Comparison of ENCODE assay signal across 8 cellular contexts in the genomic region with DNA sequence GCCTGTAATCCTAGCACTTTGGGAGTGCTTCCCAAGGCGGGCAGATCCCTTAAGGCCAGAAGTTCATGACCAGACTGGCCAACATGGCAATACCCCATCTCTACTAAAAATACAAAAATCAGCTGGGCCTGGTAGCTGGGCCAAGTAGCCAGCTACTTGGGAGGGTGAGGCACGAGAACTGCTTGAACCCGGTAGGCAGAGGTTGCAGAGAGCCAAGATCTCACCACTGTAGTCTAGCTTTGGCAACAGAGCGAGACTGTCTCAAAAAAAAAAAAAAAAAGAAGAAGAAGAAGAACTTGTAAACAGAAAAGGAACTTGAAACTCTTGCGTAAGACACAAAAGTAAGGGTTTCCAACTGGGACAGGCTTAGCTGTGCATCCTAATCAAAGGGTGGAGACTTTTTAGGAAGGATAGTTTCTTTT. TPM values are rescaled to one million over a fixed set of nuclear protein-coding genes. Genes with fewer than 3 reads are reported as not detected.
DNase-seq lines count a peak whose midpoint lies in the region; TF ChIP-seq lines count a peak whose summit lies in the region.

No MANE protein-coding gene starts in this region.

- H2AK5ac ChIP-seq in mesendoderm (ENCODE audit: low read length), result no peak overlapping the region

- H3K4me1 ChIP-seq in ACC112 (ENCODE audit: control insufficient read depth, insufficient read depth, low read length, unreplicated experiment) (peaks cover 32% of the 10 kb centered on the region), mammary epithelial cell (ENCODE audit: insufficient read depth, low read length) (peaks cover 2% of the 10 kb centered on the region), mesendoderm (ENCODE audit: control insufficient read depth, low read depth, low read length) (no peaks in the 10 kb centered on the region)

- H3K23ac ChIP-seq in mesendoderm (ENCODE audit: low read length), result no peak overlapping the region

- H2AFZ ChIP-seq in ACC112 (ENCODE audit: low read length, unreplicated experiment) (no peak overlapping the region), mammary epithelial cell (ENCODE audit: low read depth, low read length) (peak overlapping the region; percentile 19)

- H3K79me2 ChIP-seq in ACC112 (ENCODE audit: control insufficient read depth, insufficient read depth, low read length, unreplicated experiment) (no peaks in the 10 kb centered on the region), mammary epithelial cell (ENCODE audit: insufficient read depth, low read length) (no peaks in the 10 kb centered on the region), mesendoderm (ENCODE audit: control insufficient read depth, insufficient read depth, low read length) (no peaks in the 10 kb centered on the region)

- H3K27ac ChIP-seq in ACC112 (ENCODE audit: low read depth, low read length), result peak overlapping the region; percentile 76
- peak overlapping the region; percentile 69 for H3K27ac ChIP-seq in HL-60 (replicated peaks)
- no peak overlapping the region for H3K27ac ChIP-seq in mammary epithelial cell (ENCODE audit: insufficient read depth, low read depth, low read length)
- no peak overlapping the region for H3K27ac ChIP-seq in mesendoderm (ENCODE audit: low read depth, low read length)

- dilution Hi-C loops in mammary epithelial cell (cut with HindIII; ENCODE audit: low sequenced_read_pairs), result no loop called here

- H4K5ac ChIP-seq in mesendoderm (ENCODE audit: low read length), result no peak overlapping the region

- no peak overlapping the region for H3K9ac ChIP-seq in mammary epithelial cell (ENCODE audit: insufficient read depth, low read length)
- H3K9ac ChIP-seq in mesendoderm (ENCODE audit: low read length), result no peak overlapping the region

- H3K27me3 ChIP-seq in ACC112 (ENCODE audit: insufficient read depth, low read length) (no peaks in the 10 kb centered on the region), HL-60 (ENCODE audit: insufficient read depth, poor library complexity, severe bottlenecking) (no peaks in the 10 kb centered on the region), mammary epithelial cell (ENCODE audit: insufficient read depth, low read length) (no peaks in the 10 kb centered on the region), mesendoderm (ENCODE audit: insufficient read depth, low read length, poor library complexity) (no peaks in the 10 kb centered on the region)

- BruUV-seq in mammary epithelial cell (replicated peaks; lab: Mats Ljungman, UMichigan), result no TSS peak

- peak overlapping the region; percentile 91 for H3K18ac ChIP-seq in mesendoderm (ENCODE audit: low read length)

- CTCF ChIA-PET in mammary epithelial cell (lab: Charles Lee; ENCODE audit: low non-redundant PET), result interaction anchor here (0.6 kb wide), 1 partner anchor 13 kb away, joined by 12 read pairs; no protein-coding TSS in a partner anchor
- CTCF ChIA-PET in HEK293T (lab: Yijun Ruan, JAX), result no interaction called here

- H4K8ac ChIP-seq in mesendoderm (ENCODE audit: low read depth, low read length), result no peak overlapping the region

- no peak overlapping the region for H2BK5ac ChIP-seq in mesendoderm (ENCODE audit: low read length)

- intact Hi-C loops in mammary epithelial cell (cut with micrococcal nuclease), result no loop called here
- intact Hi-C loops in posterior cingulate gyrus (cut with DNase I), result no loop called here

- TF ChIP-seq CTCF in HL-60 (IDR thresholded peaks at IDR 0.05; ENCODE audit: insufficient read depth, low read length) (no peak), mammary epithelial cell (conservative IDR thresholded peaks at IDR 0.05 in 1 of 2, IDR thresholded peaks at IDR 0.05 in 1 of 2; ENCODE audit: extremely low read depth in 1 of 2, insufficient read depth in 1 of 2, low read depth in 1 of 2, low read length in 2 of 2) (no peak)

- DNase-seq in HL-60 (ENCODE audit: low read depth in 1 of 2, low spot score in 1 of 2) (peak; percentile 75 to 88), mammary epithelial cell (no peak), mesendoderm (no peak), NCI-H526 treated with DMSO at 0.1 percent for 48 hours (lab: John Stamatoyannopoulos, UW) (no peak), HEK293T (ENCODE audit: extremely low spot score) (no peak), NCI-H345 treated with DMSO at 0.1 percent for 48 hours (lab: John Stamatoyannopoulos, UW; ENCODE audit: unreplicated experiment) (no peak), posterior cingulate gyrus (no peak)

- H3K4ac ChIP-seq in mesendoderm (ENCODE audit: low read depth, low read length), result no peak overlapping the region

- H2BK120ac ChIP-seq in mesendoderm (ENCODE audit: low read depth, low read length), result no peak overlapping the region

- 41% methylated on average over 4 of the region's 5 CpGs for WGBS in mammary epithelial cell (ENCODE audit: low coverage, missing lambda C conversion rate)
- no CpG with 5 or more reads among the region's 5 CpGs for WGBS in mesendoderm (ENCODE audit: extremely low coverage, insufficient coverage, low lambda C conversion rate)

- H3K36me3 ChIP-seq in ACC112 (ENCODE audit: insufficient read depth, low read length) (no peaks in the 10 kb centered on the region; the same call in 1 of the 2 replicates), mammary epithelial cell (ENCODE audit: insufficient read depth, low read length) (no peaks in the 10 kb centered on the region), mesendoderm (ENCODE audit: control insufficient read depth, insufficient read depth, low read length) (peaks cover 2% of the 10 kb centered on the region)

- H3K4me3 ChIP-seq in ACC112 (ENCODE audit: low read depth, low read length) (0 out of 2 replicates have a peak overlapping the region, but pooled peaks have one; percentile 13), HL-60 (replicated peaks; ENCODE audit: insufficient read depth, low read length) (no peak overlapping the region), mammary epithelial cell (replicated peaks in 1 of 3; ENCODE audit: insufficient read depth in 1 of 3, low read depth in 2 of 3, low read length in 3 of 3) (no peak overlapping the region), mesendoderm (ENCODE audit: low read length) (no peak overlapping the region)

- H3K56ac ChIP-seq in mesendoderm (ENCODE audit: low read length), result no peak overlapping the region

- POLR2A ChIA-PET in HEK293T (lab: Yijun Ruan, JAX), result no interaction called here

- no peaks in the 10 kb centered on the region for H3K79me1 ChIP-seq in mesendoderm (ENCODE audit: low read length)

- H3K4me2 ChIP-seq in mammary epithelial cell (ENCODE audit: insufficient read depth, low read depth, low read length), result no peak overlapping the region
- H3K4me2 ChIP-seq in mesendoderm (ENCODE audit: low read length), result no peak overlapping the region

- H4K20me1 ChIP-seq in mammary epithelial cell (ENCODE audit: insufficient read depth, low read length), result no peaks in the 10 kb centered on the region

- no peaks in the 10 kb centered on the region for H3K9me3 ChIP-seq in mammary epithelial cell (replicated peaks; ENCODE audit: insufficient read depth, low read length)

- H2BK15ac ChIP-seq in mesendoderm (replicated peaks; ENCODE audit: low read depth), result no peak overlapping the region

- in situ Hi-C loops in mammary epithelial cell (cut with MboI; ENCODE audit: low sequenced_read_pairs in 2 of 2), result no loop called here

TF ChIP-seq in HEK293T, 16 proteins besides CTCF, POLR2A, EP300 and RAD21:
- TF ChIP-seq, protein P1, sequence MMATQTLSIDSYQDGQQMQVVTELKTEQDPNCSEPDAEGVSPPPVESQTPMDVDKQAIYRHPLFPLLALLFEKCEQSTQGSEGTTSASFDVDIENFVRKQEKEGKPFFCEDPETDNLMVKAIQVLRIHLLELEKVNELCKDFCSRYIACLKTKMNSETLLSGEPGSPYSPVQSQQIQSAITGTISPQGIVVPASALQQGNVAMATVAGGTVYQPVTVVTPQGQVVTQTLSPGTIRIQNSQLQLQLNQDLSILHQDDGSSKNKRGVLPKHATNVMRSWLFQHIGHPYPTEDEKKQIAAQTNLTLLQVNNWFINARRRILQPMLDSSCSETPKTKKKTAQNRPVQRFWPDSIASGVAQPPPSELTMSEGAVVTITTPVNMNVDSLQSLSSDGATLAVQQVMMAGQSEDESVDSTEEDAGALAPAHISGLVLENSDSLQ (IDR thresholded peaks at IDR 0.05), result no peak
- TF ChIP-seq CTBP1 (IDR thresholded peaks at IDR 0.05; ENCODE audit: borderline replicate concordance), result no peak
- TF ChIP-seq ARNT (IDR thresholded peaks at IDR 0.05), result no peak
- TF ChIP-seq TARDBP (IDR thresholded peaks at IDR 0.05), result no peak
- no peak for TF ChIP-seq FOXK2 (IDR thresholded peaks at IDR 0.05)
- no peak for TF ChIP-seq ELF4 (IDR thresholded peaks at IDR 0.05)
- TF ChIP-seq ZNF384 (IDR thresholded peaks at IDR 0.05), result no peak
- no peak for TF ChIP-seq HDGF (IDR thresholded peaks at IDR 0.05; ENCODE audit: borderline replicate concordance)
- no peak for TF ChIP-seq SUZ12 (IDR thresholded peaks at IDR 0.05)
- TF ChIP-seq LEF1 (IDR thresholded peaks at IDR 0.05; ENCODE audit: borderline replicate concordance), result no peak
- no peak for TF ChIP-seq L3MBTL2 (conservative IDR thresholded peaks at IDR 0.05)
- TF ChIP-seq FOXA1 (IDR thresholded peaks at IDR 0.05), result no peak
- TF ChIP-seq SP1 (IDR thresholded peaks at IDR 0.05), result no peak
- no peak for TF ChIP-seq FOXM1 (IDR thresholded peaks at IDR 0.05; ENCODE audit: borderline replicate concordance)
- no peak for TF ChIP-seq BHLHE40 (IDR thresholded peaks at IDR 0.05; ENCODE audit: borderline replicate concordance)
- no peak for TF ChIP-seq NFRKB (IDR thresholded peaks at IDR 0.05)

RNA-seq across cellular contexts. Expression of gene IFIT2, which starts 5.6 kb away (rescaled TPM):
- total RNA-seq in mammary epithelial cell, result 1 to 10 TPM; 1.1 to 1.2 TPM
- 0.41 TPM for polyA plus RNA-seq in mammary epithelial cell
- polyA minus RNA-seq in mammary epithelial cell, result not detected
- 2.3 TPM for polyA plus RNA-seq in mesendoderm (2013, experiment 1 of 2)
- 2.3 TPM for polyA plus RNA-seq in mesendoderm (2013, experiment 2 of 2)

RNA-seq across cellular contexts. Expression of gene IFIT3, which starts 31.6 kb away (rescaled TPM):
- total RNA-seq in mammary epithelial cell, result 1 to 10 TPM; 2.5 to 3.6 TPM
- polyA plus RNA-seq in mammary epithelial cell, result 2.2 TPM
- polyA minus RNA-seq in mammary epithelial cell, result 0.67 TPM
- 5.0 TPM for polyA plus RNA-seq in mesendoderm (2013, experiment 1 of 2)
- 4.9 TPM for polyA plus RNA-seq in mesendoderm (2013, experiment 2 of 2)

RNA-seq across cellular contexts. Expression of gene LIPA, which starts 44.7 kb away (rescaled TPM):
- total RNA-seq in mammary epithelial cell, result 10 to 100 TPM; 58.5 to 62.2 TPM
- polyA plus RNA-seq in mammary epithelial cell, result 50.9 TPM
- 69.8 TPM for polyA minus RNA-seq in mammary epithelial cell
- polyA plus RNA-seq in mesendoderm (2013, experiment 1 of 2), result 39.3 TPM
- 38.4 TPM for polyA plus RNA-seq in mesendoderm (2013, experiment 2 of 2)

Comparison
In these comparisons a context has a peak if more than half of its experiments do, and no peak if none do; other contexts are left out.
1. H3K27ac ChIP-seq: peak in ACC112 (single experiment) and HL-60 (single experiment); none in mammary epithelial cell (single experiment) and mesendoderm (single experiment).
2. DNase-seq: peak in HL-60 (2 of 2); none in mammary epithelial cell (single experiment), mesendoderm (single experiment), NCI-H526 treated with DMSO at 0.1 percent for 48 hours (single experiment), HEK293T (single experiment), NCI-H345 treated with DMSO at 0.1 percent for 48 hours (single experiment) and posterior cingulate gyrus (0 of 10).